9 cellular contexts compared by ENCODE assay signal in genomic region chr11:63212742-63213141, GRCh38. TPM values are rescaled to one million over a fixed set of nuclear protein-coding genes. Genes with fewer than 3 reads are reported as not detected.
A peak's percentile ranks its signal among the peaks of the same experiment; 100 is the strongest.
DNase-seq lines count a peak whose midpoint lies in the region; ATAC-seq and TF ChIP-seq lines count a peak whose summit lies in the region.
"Had no signal": no experiment of that assay in that cellular context is flagged by ENCODE, and none has a peak within 500 bp of the region (broad histone marks: within the 10 kb centered on the region; RNA-seq: fewer than 3 reads in every experiment).

No MANE protein-coding gene starts in this region.

- H3K4me2 ChIP-seq in H9 (ENCODE audit: insufficient read depth, insufficient read length, low read length): no peak overlapping the region

- H3K27me3 ChIP-seq in H9 (ENCODE audit: insufficient read depth, low read length) (no peaks in the 10 kb centered on the region), WERI-Rb-1 (ENCODE audit: insufficient read depth, low read depth, severe bottlenecking) (peaks cover 28% of the 10 kb centered on the region)

- no peak overlapping the region for H3K56ac ChIP-seq in H9 (ENCODE audit: insufficient read length, low read depth, low read length)

- no peak overlapping the region for H3K4ac ChIP-seq in H9 (ENCODE audit: low read depth, low read length)

- H2BK12ac ChIP-seq in H9 (ENCODE audit: insufficient read length, low read depth, low read length): no peak overlapping the region

- H3K23me2 ChIP-seq in H9 (ENCODE audit: insufficient read length, low read depth, low read length, poor library complexity, severe bottlenecking): no peaks in the 10 kb centered on the region

- H3K14ac ChIP-seq in H9 (ENCODE audit: insufficient read depth, low read length): no peak overlapping the region

- no peaks in the 10 kb centered on the region for H3K79me1 ChIP-seq in H9 (ENCODE audit: insufficient read depth, low read depth, low read length, poor library complexity, severe bottlenecking)

- H4K20me1 ChIP-seq in H9 (ENCODE audit: control insufficient read depth, insufficient read depth, insufficient read length): no peaks in the 10 kb centered on the region

- no peak overlapping the region for H3K23ac ChIP-seq in H9 (ENCODE audit: insufficient read length, low read depth, low read length)

- no peak overlapping the region for H3K18ac ChIP-seq in H9 (ENCODE audit: insufficient read length, low read depth, low read length)

- DNase-seq in Calu3: peak; percentile 24
- no peak for DNase-seq in H9
- DNase-seq in WERI-Rb-1: peak; percentile 7
- DNase-seq in iris pigment epithelial cell (ENCODE audit: low read depth): peak; percentile 1
- DNase-seq in NCI-H187 treated with DMSO at 0.1 percent for 48 hours (lab: John Stamatoyannopoulos, UW): no peak
- DNase-seq: naive B cell had no signal

- TF ChIP-seq CTCF in Calu3 (IDR thresholded peaks at IDR 0.05; ENCODE audit: unreplicated experiment): peak; percentile 34
- peak; percentile 66 for TF ChIP-seq CTCF in H9 (conservative IDR thresholded peaks at IDR 0.05)
- 0 out of 2 replicates have a peak, but pooled peaks have one; percentile 11 for TF ChIP-seq CTCF in WERI-Rb-1 (IDR thresholded peaks at IDR 0.05; ENCODE audit: low read depth, low read length)

- H2AK5ac ChIP-seq in H9 (ENCODE audit: insufficient read length, low read length): no peak overlapping the region

- H3K27me3 Mint-ChIP-seq in Calu3 (ENCODE audit: unreplicated experiment) (peaks cover 72% of the 10 kb centered on the region), H9 (ENCODE audit: low read depth) (no peaks in the 10 kb centered on the region)

- H3K36me3 Mint-ChIP-seq in Calu3 (ENCODE audit: insufficient read depth, unreplicated experiment): no peaks in the 10 kb centered on the region
- peaks cover 3 to 11% (median 5%) of the 10 kb centered on the region in 3 experiments; a peak in 6 of 7 replicates for H3K36me3 Mint-ChIP-seq in H9 (ENCODE audit: insufficient read depth in 1 of 3, low read depth in 3 of 3)
- H3K36me3 Mint-ChIP-seq: naive B cell had no signal

- no peak overlapping the region for H2BK120ac ChIP-seq in H9 (ENCODE audit: low read depth, low read length, poor library complexity, severe bottlenecking)

- H3K9ac ChIP-seq in H9 (ENCODE audit: extremely low read depth, insufficient read length, low read length): no peak overlapping the region

- CTCF ChIA-PET in Calu3 (lab: Charles Lee): interaction anchor here (1.8 kb wide), 1 partner anchor 177 kb away, joined by 4 read pairs; no protein-coding TSS in a partner anchor

- H2BK15ac ChIP-seq in H9 (ENCODE audit: low read depth, low read length): no peak overlapping the region

- no peaks in the 10 kb centered on the region for H3K4me1 Mint-ChIP-seq in Calu3 (ENCODE audit: low read depth, unreplicated experiment)
- no peaks in the 10 kb centered on the region for H3K4me1 Mint-ChIP-seq in H9
- H3K4me1 Mint-ChIP-seq: naive B cell had no signal

- no CpG with 5 or more reads among the region's 2 CpGs for WGBS in H9 (ENCODE audit: extremely low coverage, insufficient read length, low lambda C conversion rate)

- H4K5ac ChIP-seq in H9 (ENCODE audit: insufficient read length, low read depth, low read length): no peak overlapping the region

- no peak overlapping the region for H3K4me3 ChIP-seq in WERI-Rb-1 (ENCODE audit: low read depth, low read length)

- no peaks in the 10 kb centered on the region for H3K36me3 ChIP-seq in WERI-Rb-1

- H3K4me3 Mint-ChIP-seq in Calu3 (ENCODE audit: low read depth, unreplicated experiment) (no peak overlapping the region), H9 (no peak overlapping the region)
- H3K4me3 Mint-ChIP-seq: naive B cell had no signal

- H3K79me2 ChIP-seq in H9 (ENCODE audit: insufficient read depth, low read length): no peaks in the 10 kb centered on the region

- no peak overlapping the region for H2AFZ ChIP-seq in H9 (ENCODE audit: low read length)

- no TSS peak for BruUV-seq in Calu3 (replicated peaks; lab: Mats Ljungman, UMichigan)

- H3K4me1 ChIP-seq in H9 (ENCODE audit: insufficient read depth, low read length): no peaks in the 10 kb centered on the region

- H3K27ac Mint-ChIP-seq in Calu3 (ENCODE audit: unreplicated experiment) (no peak overlapping the region), H9 (no peak overlapping the region)

- H4K8ac ChIP-seq in H9 (replicated peaks; ENCODE audit: insufficient read length, low read depth, low read length): no peak overlapping the region

- no peak overlapping the region for H3K27ac ChIP-seq in H9 (ENCODE audit: insufficient read length, low read depth, low read length)
- no peak overlapping the region for H3K27ac ChIP-seq in WERI-Rb-1

- no peak for ATAC-seq in GM21825 (IDR thresholded peaks at IDR 0.05; ENCODE audit: unreplicated experiment)
- ATAC-seq in HG02981 (IDR thresholded peaks at IDR 0.05; ENCODE audit: unreplicated experiment): no peak
- ATAC-seq in GM18873 (IDR thresholded peaks at IDR 0.05; ENCODE audit: low FRiP score, unreplicated experiment): no peak

- H3K9me3 ChIP-seq in H9 (ENCODE audit: control insufficient read depth, low read depth, low read length) (peaks cover 10% of the 10 kb centered on the region), WERI-Rb-1 (ENCODE audit: severe bottlenecking) (peaks cover 5% of the 10 kb centered on the region)

- H4K91ac ChIP-seq in H9 (ENCODE audit: insufficient read length, low read depth, low read length): no peak overlapping the region

- H2BK20ac ChIP-seq in H9 (ENCODE audit: low read depth, low read length, poor library complexity, severe bottlenecking): no peak overlapping the region

- H3T11ph ChIP-seq in H9 (ENCODE audit: low read length): no peak overlapping the region

- intact Hi-C loops in Calu3 (cut with micrococcal nuclease; ENCODE audit: unreplicated experiment): loop anchor here (1.0 to 5.0 kb wide), 3 partner anchors 84 to 305 kb away; no protein-coding TSS in a partner anchor

- no peaks in the 10 kb centered on the region for H3K9me3 Mint-ChIP-seq in Calu3 (ENCODE audit: low read depth, unreplicated experiment)
- H3K9me3 Mint-ChIP-seq in H9: peaks cover 11 to 16% of the 10 kb centered on the region in 2 experiments

- H2BK5ac ChIP-seq in H9 (ENCODE audit: insufficient read length, low read length): no peak overlapping the region

RNA-seq across cellular contexts. Expression of gene SLC22A25, which starts 30.7 kb away (rescaled TPM):
- total RNA-seq in Calu3 (2022) (not detected in 2 replicates), H9 (2021) (not detected in 2 replicates)

Comparison
In these comparisons a context has a peak if more than half of its experiments do, and no peak if none do; other contexts are left out.
1. DNase-seq: peak in Calu3 (single experiment), WERI-Rb-1 (single experiment) and iris pigment epithelial cell (single experiment); none in H9 (single experiment) and NCI-H187 treated with DMSO at 0.1 percent for 48 hours (single experiment).
2. CTCF ChIP-seq: peak in every context shown above with its lines; median percentile 66 in H9; 34 in Calu3; 11 in WERI-Rb-1.